In genomic region chr22:24338701-24339451, GRCh38 we compare ENCODE assay signal across 11 cellular contexts.
A peak's percentile ranks its signal among the peaks of the same experiment; 100 is the strongest.
DNase-seq lines count a peak whose midpoint lies in the region; ATAC-seq and TF ChIP-seq lines count a peak whose summit lies in the region.
"Had no signal": no experiment of that assay in that cellular context is flagged by ENCODE, and none has a peak within 500 bp of the region (broad histone marks: within the 10 kb centered on the region; RNA-seq: fewer than 3 reads in every experiment).

No MANE protein-coding gene starts in this region.

- intact Hi-C loops in lower lobe of right lung (cut with DNase I) (no loop called here), thyroid gland (cut with DNase I) (no loop called here), Caco-2 (cut with micrococcal nuclease; ENCODE audit: unreplicated experiment) (no loop called here)
- intact Hi-C loops in CD4-positive, alpha-beta T cell (cut with DNase I, micrococcal nuclease): no loop called here

- peak; percentile 24 to 28 for ATAC-seq in activated CD4-positive, CD25-positive, alpha-beta regulatory T cell treated with anti-CD3 and anti-CD28 coated beads, Interleukin-2, amount 50 U/mL, for 24 hours
- ATAC-seq in lower lobe of right lung (peak; percentile 60 to 73), HG02885 (IDR thresholded peaks at IDR 0.05; ENCODE audit: poor library complexity, unreplicated experiment) (no peak)
- ATAC-seq in CD4-positive, alpha-beta T cell (ENCODE audit: poor library complexity): no peak
- ATAC-seq: body of pancreas had no signal

- H3K4me1 ChIP-seq in endodermal cell (ENCODE audit: control insufficient read depth, insufficient read depth, low read length) (peaks cover 5% of the 10 kb centered on the region), lower lobe of right lung (peaks cover 28% of the 10 kb centered on the region), thyroid gland (peaks cover 16 to 24% of the 10 kb centered on the region in 2 donors), Caco-2 (no peaks in the 10 kb centered on the region)
- H3K4me1 ChIP-seq: body of pancreas, right lobe of liver had no signal

- no peaks in the 10 kb centered on the region for H3K27me3 Mint-ChIP-seq in endodermal cell (ENCODE audit: insufficient read depth)
- H3K27me3 Mint-ChIP-seq in CD4-positive, alpha-beta T cell: no peaks in the 10 kb centered on the region
- H3K27me3 Mint-ChIP-seq in Caco-2 (ENCODE audit: insufficient read depth, unreplicated experiment): no peaks in the 10 kb centered on the region

- H3K4me3 Mint-ChIP-seq in endodermal cell (no peak overlapping the region), Caco-2 (ENCODE audit: unreplicated experiment) (no peak overlapping the region)
- no peak overlapping the region for H3K4me3 Mint-ChIP-seq in CD4-positive, alpha-beta T cell

- no peak overlapping the region for H3K9ac ChIP-seq in endodermal cell (ENCODE audit: extremely low read depth, low read length, poor library complexity, severe bottlenecking)

- H3K36me3 Mint-ChIP-seq in endodermal cell (ENCODE audit: low read depth): peaks cover 44% of the 10 kb centered on the region
- peaks cover 73% of the 10 kb centered on the region for H3K36me3 Mint-ChIP-seq in CD4-positive, alpha-beta T cell (ENCODE audit: low read depth)
- H3K36me3 Mint-ChIP-seq in Caco-2 (ENCODE audit: insufficient read depth, unreplicated experiment): peaks cover 59% of the 10 kb centered on the region

- H3K27me3 ChIP-seq in endodermal cell (ENCODE audit: control insufficient read depth, insufficient read depth, low read length, poor library complexity, severe bottlenecking): no peaks in the 10 kb centered on the region
- H3K27me3 ChIP-seq in lower lobe of right lung (ENCODE audit: low read depth): no peaks in the 10 kb centered on the region
- H3K27me3 ChIP-seq in thyroid gland: no peaks in the 10 kb centered on the region
- no peaks in the 10 kb centered on the region for H3K27me3 ChIP-seq in CD4-positive, alpha-beta T cell (ENCODE audit: control insufficient read depth, insufficient read depth, low read length)
- no peaks in the 10 kb centered on the region for H3K27me3 ChIP-seq in Caco-2 (replicated peaks; ENCODE audit: control insufficient read depth, insufficient read depth, low read length)
- H3K27me3 ChIP-seq: body of pancreas, esophagus muscularis mucosa, right lobe of liver had no signal

- H3K9me3 Mint-ChIP-seq in endodermal cell (no peaks in the 10 kb centered on the region), Caco-2 (ENCODE audit: unreplicated experiment) (no peaks in the 10 kb centered on the region)
- H3K9me3 Mint-ChIP-seq in CD4-positive, alpha-beta T cell: no peaks in the 10 kb centered on the region

- DNase-seq in activated CD4-positive, CD25-positive, alpha-beta regulatory T cell (lab: John Stamatoyannopoulos, UW): no peak
- DNase-seq in endodermal cell: peak; percentile 68
- DNase-seq in lower lobe of right lung: no peak
- peak; percentile 20 to 45 for DNase-seq in thyroid gland
- DNase-seq in CD4-positive, alpha-beta T cell: no peak
- DNase-seq in Caco-2: no peak
- DNase-seq: body of pancreas, right lobe of liver had no signal

- no peak for TF ChIP-seq CTCF in endodermal cell (conservative IDR thresholded peaks at IDR 0.05)
- no peak for TF ChIP-seq CTCF in lower lobe of right lung (IDR thresholded peaks at IDR 0.05)
- TF ChIP-seq CTCF in thyroid gland (IDR thresholded peaks at IDR 0.05): no peak
- no peak for TF ChIP-seq CTCF in CD4-positive, alpha-beta T cell (IDR thresholded peaks at IDR 0.05)
- TF ChIP-seq CTCF in Caco-2 (IDR thresholded peaks at IDR 0.05; ENCODE audit: insufficient read depth in 1 of 2, low read depth in 1 of 2, low read length in 1 of 2, severe bottlenecking in 1 of 2, unreplicated experiment in 1 of 2): no peak

- no peak for TF ChIP-seq POLR2A in thyroid gland (IDR thresholded peaks at IDR 0.05)

- peaks cover 16% of the 10 kb centered on the region for H3K4me1 Mint-ChIP-seq in endodermal cell
- H3K4me1 Mint-ChIP-seq in CD4-positive, alpha-beta T cell (ENCODE audit: low read depth): peaks cover 9% of the 10 kb centered on the region
- no peaks in the 10 kb centered on the region for H3K4me1 Mint-ChIP-seq in Caco-2 (ENCODE audit: low read depth, unreplicated experiment)

- H3K9me3 ChIP-seq in endodermal cell (ENCODE audit: control insufficient read depth, low read length) (no peaks in the 10 kb centered on the region), lower lobe of right lung (no peaks in the 10 kb centered on the region), thyroid gland (no peaks in the 10 kb centered on the region), Caco-2 (no peaks in the 10 kb centered on the region)
- H3K9me3 ChIP-seq in CD4-positive, alpha-beta T cell (ENCODE audit: control insufficient read depth, low read length): no peaks in the 10 kb centered on the region
- H3K9me3 ChIP-seq: body of pancreas, esophagus muscularis mucosa, right lobe of liver had no signal

- H3K4me3 ChIP-seq in endodermal cell (ENCODE audit: low read length): no peak overlapping the region
- no peak overlapping the region for H3K4me3 ChIP-seq in lower lobe of right lung
- no peak overlapping the region for H3K4me3 ChIP-seq in thyroid gland (replicated peaks in 1 of 3)
- H3K4me3 ChIP-seq in Caco-2 (ENCODE audit: low read depth, low read length): no peak overlapping the region
- H3K4me3 ChIP-seq: body of pancreas, esophagus muscularis mucosa, right lobe of liver had no signal

- H3K27ac Mint-ChIP-seq in endodermal cell (peak overlapping the region; percentile 20), Caco-2 (ENCODE audit: unreplicated experiment) (no peak overlapping the region)
- H3K27ac Mint-ChIP-seq in CD4-positive, alpha-beta T cell: no peak overlapping the region

- no TSS peak for BruUV-seq in Caco-2 (replicated peaks; lab: Mats Ljungman, UMichigan)

- H3K36me3 ChIP-seq in endodermal cell (ENCODE audit: control insufficient read depth, insufficient read depth, low read length) (peaks cover 70% of the 10 kb centered on the region), lower lobe of right lung (peaks cover 82% of the 10 kb centered on the region), thyroid gland (peaks cover 19 to 38% of the 10 kb centered on the region in 2 donors), Caco-2 (ENCODE audit: control insufficient read depth, insufficient read depth, low read length) (peaks cover 2% of the 10 kb centered on the region; the same call in 1 of the 2 replicates)

- POLR2A ChIA-PET in CD4-positive, alpha-beta T cell (lab: Charles Lee): no interaction called here
- POLR2A ChIA-PET in Caco-2 (lab: Charles Lee): no interaction called here

- 94 to 95% methylated on average over 2 to 3 of the region's 3 CpGs for WGBS in endodermal cell (ENCODE audit: insufficient coverage in 1 of 2, insufficient read length in 1 of 2), 2 experiments
- 28 to 39% methylated on average over 3 of the region's 3 CpGs for WGBS in thyroid gland, 2 donors

- CTCF ChIA-PET in CD4-positive, alpha-beta T cell (lab: Charles Lee): no interaction called here
- CTCF ChIA-PET in Caco-2 (lab: Charles Lee): no interaction called here

- H3K27ac ChIP-seq in endodermal cell (ENCODE audit: low read depth, low read length) (peak overlapping the region; percentile 45), lower lobe of right lung (peak overlapping the region; percentile 20), thyroid gland (peak overlapping the region; percentile 45 to 57 (median 50))
- H3K27ac ChIP-seq in CD4-positive, alpha-beta T cell (ENCODE audit: low read depth, low read length): no peak overlapping the region
- H3K27ac ChIP-seq: body of pancreas, esophagus muscularis mucosa, right lobe of liver had no signal

Comparison
In these comparisons a context has a peak if more than half of its experiments do, and no peak if none do; other contexts are left out.
1. ATAC-seq: peak in activated CD4-positive, CD25-positive, alpha-beta regulatory T cell treated with anti-CD3 and anti-CD28 coated beads, Interleukin-2, amount 50 U/mL, for 24 hours (2 of 2) and lower lobe of right lung (2 of 2); none in CD4-positive, alpha-beta T cell (single experiment) and HG02885 (single experiment).
2. DNase-seq: peak in endodermal cell (single experiment) and thyroid gland (2 of 2); none in activated CD4-positive, CD25-positive, alpha-beta regulatory T cell (0 of 4), lower lobe of right lung (single experiment), CD4-positive, alpha-beta T cell (0 of 10) and Caco-2 (0 of 2).